ENCODE assay signal across 1 cellular context in genomic region chr22:50208430-50208938, GRCh38.
TF ChIP-seq lines count a peak whose summit lies in the region.

No MANE protein-coding gene starts in this region.

TF ChIP-seq in H1, 55 proteins besides CTCF, POLR2A, EP300 and RAD21:
- TF ChIP-seq EGR1 (IDR thresholded peaks at IDR 0.05; ENCODE audit: borderline replicate concordance, low read depth, low read length) (no peak), EZH2 (IDR thresholded peaks at IDR 0.05; ENCODE audit: low read depth, low read length, severe bottlenecking) (no peak), TCF12 (IDR thresholded peaks at IDR 0.05; ENCODE audit: low read depth, low read length) (no peak), ATF2 (IDR thresholded peaks at IDR 0.05; ENCODE audit: low read length) (no peak), RFX5 (IDR thresholded peaks at IDR 0.05; ENCODE audit: borderline replicate concordance, low read depth, low read length) (no peak), SIN3A (conservative IDR thresholded peaks at IDR 0.05 in 1 of 2, IDR thresholded peaks at IDR 0.05 in 1 of 2; ENCODE audit: low read depth in 1 of 2, low read length in 2 of 2) (no peak), RXRA (IDR thresholded peaks at IDR 0.05; ENCODE audit: insufficient read depth, low read depth, low read length) (no peak), SRF (IDR thresholded peaks at IDR 0.05; ENCODE audit: low read depth, low read length) (no peak), CEBPB (IDR thresholded peaks at IDR 0.05; ENCODE audit: low read depth, low read length) (no peak), MAFK (IDR thresholded peaks at IDR 0.05; ENCODE audit: low read depth, low read length) (no peak), PHF8 (conservative IDR thresholded peaks at IDR 0.05; ENCODE audit: low read depth, low read length) (no peak), SUZ12 (IDR thresholded peaks at IDR 0.05; ENCODE audit: low read length) (no peak), BRCA1 (IDR thresholded peaks at IDR 0.05; ENCODE audit: low read depth, low read length) (no peak), TAF1 (IDR thresholded peaks at IDR 0.05; ENCODE audit: low read depth, low read length) (no peak)
